Comparison of ENCODE assay signal across 26 cellular contexts in genomic region chr4:150699599-150699998, GRCh38.
DNase-seq lines count a peak whose midpoint lies in the region; ATAC-seq, FAIRE-seq and TF ChIP-seq lines count a peak whose summit lies in the region.
"Had no signal": no experiment of that assay in that cellular context is flagged by ENCODE, and none has a peak within 500 bp of the region (broad histone marks: within the 10 kb centered on the region; RNA-seq: fewer than 3 reads in every experiment).

No MANE protein-coding gene starts in this region.

- H3K9me3 ChIP-seq in right lobe of liver (no peaks in the 10 kb centered on the region), HepG2 (ENCODE audit: low read length) (no peaks in the 10 kb centered on the region), K562 (replicated peaks; ENCODE audit: control insufficient read depth, insufficient read depth, low read depth, low read length) (no peaks in the 10 kb centered on the region), sigmoid colon (no peaks in the 10 kb centered on the region)
- H3K9me3 ChIP-seq: BLaER1 treated with 17β-estradiol and CSF1 and Interleukin-3, amounts not matched to agents 10 nM and 100 nM; Caco-2 had no signal

- in situ Hi-C loops in HepG2 (cut with HindIII; ENCODE audit: extremely low pct_ligation_motif_present, low pct_unique_long_range_greater_than_20kb) (no loop called here), K562 (cut with MboI) (no loop called here)

- CTCF ChIA-PET in HepG2 (lab: Yijun Ruan, JAX; ENCODE audit: low intra/inter-chr PET ratio, low total read pairs) (no interaction called here), K562 (lab: Yijun Ruan, JAX; ENCODE audit: low intra/inter-chr PET ratio) (no interaction called here)

- TF ChIP-seq EP300 in HepG2 (IDR thresholded peaks at IDR 0.05; ENCODE audit: low read depth in 2 of 2, low read length in 2 of 2) (no peak), HepG2 (CRISPR knock-in tag; IDR thresholded peaks at IDR 0.05; ENCODE audit: borderline replicate concordance) (no peak), K562 (IDR thresholded peaks at IDR 0.05; ENCODE audit: low read length) (no peak), sigmoid colon (IDR thresholded peaks at IDR 0.05) (no peak)

- H2AFZ ChIP-seq in HepG2 (ENCODE audit: low read length) (no peak overlapping the region), K562 (ENCODE audit: low read depth, low read length) (no peak overlapping the region)

- BruUV-seq in HepG2 (replicated peaks; lab: Mats Ljungman, UMichigan) (no TSS peak), K562 (replicated peaks; lab: Mats Ljungman, UMichigan) (no TSS peak)

- POLR2A ChIA-PET in HepG2 (lab: Yijun Ruan, JAX) (no interaction called here), K562 (lab: Yijun Ruan, JAX) (interaction anchor here (1.6 kb wide), 1 partner anchor 11 kb away, joined by 6 read pairs; no protein-coding TSS in a partner anchor)

- no peak for TF ChIP-seq POLR2A in right lobe of liver (IDR thresholded peaks at IDR 0.05)
- no peak for TF ChIP-seq POLR2A in HepG2 (IDR thresholded peaks at IDR 0.05; ENCODE audit: insufficient read depth in 1 of 2, low read depth in 2 of 2, low read length in 2 of 2)
- TF ChIP-seq POLR2A in K562 (conservative IDR thresholded peaks at IDR 0.05), result no peak
- no peak for TF ChIP-seq POLR2A in sigmoid colon (IDR thresholded peaks at IDR 0.05)

- H3K79me2 ChIP-seq in HepG2 (ENCODE audit: insufficient read depth, low read length), result no peaks in the 10 kb centered on the region
- H3K79me2 ChIP-seq in K562 (ENCODE audit: control insufficient read depth, insufficient read depth, low read length), result no peaks in the 10 kb centered on the region

- FAIRE-seq in HepG2 (lab: Jason Lieb, UNC), result no peak
- FAIRE-seq in K562 (lab: Jason Lieb, UNC), result no peak
- FAIRE-seq: GM12891, H54 had no signal

- H3K4me2 ChIP-seq in HepG2 (ENCODE audit: low read depth, low read length), result no peak overlapping the region
- no peak overlapping the region for H3K4me2 ChIP-seq in K562 (ENCODE audit: insufficient read depth, low read length)
- H3K4me2 ChIP-seq: BLaER1 treated with 17β-estradiol and CSF1 and Interleukin-3, amounts not matched to agents 10 nM and 100 nM; KMS-11 had no signal

- intact Hi-C loops in right lobe of liver (cut with DNase I) (no loop called here), HepG2 (cut with micrococcal nuclease; ENCODE audit: unreplicated experiment) (no loop called here), K562 (cut with micrococcal nuclease) (no loop called here), sigmoid colon (cut with DNase I) (no loop called here)

- H3K36me3 ChIP-seq in right lobe of liver (no peaks in the 10 kb centered on the region), HepG2 (replicated peaks in 1 of 2; ENCODE audit: control insufficient read depth in 1 of 2, insufficient read depth in 2 of 2, low read length in 2 of 2) (no peaks in the 10 kb centered on the region; a peak in 1 of 5 replicates), K562 (ENCODE audit: control insufficient read depth, insufficient read depth, low read length) (no peaks in the 10 kb centered on the region), sigmoid colon (no peaks in the 10 kb centered on the region)
- H3K36me3 ChIP-seq: BLaER1 treated with 17β-estradiol and CSF1 and Interleukin-3, amounts not matched to agents 10 nM and 100 nM had no signal

- DNase-seq in right lobe of liver, result no peak
- DNase-seq in HepG2 (ENCODE audit: low spot score), result no peak
- no peak for DNase-seq in K562 (ENCODE audit: extremely low read depth in 1 of 4, low spot score in 3 of 4)
- DNase-seq in kidney tubule cell (ENCODE audit: low spot score), result peak; percentile 36
- DNase-seq in amygdala (lab: John Stamatoyannopoulos, UW), result no peak
- no peak for DNase-seq in iPS-NIHi11 (ENCODE audit: low spot score)
- DNase-seq in sigmoid colon, result no peak
- DNase-seq: 8988T; Caco-2; CD4-positive, alpha-beta memory T cell; DMS 273 treated with DMSO at 0.1 percent for 48 hours; DMS79 treated with DMSO at 0.1 percent for 48 hours; NCI-H1105; NCI-H146; NCI-H2029; NCI-H345; NCI-H524; NCI-H774; NK-92 treated with Interleukin-12 subunit alpha and Interleukin-12 subunit beta, amount 100 ng/mL, for 24 hours had no signal

- no peaks in the 10 kb centered on the region for H3K4me1 ChIP-seq in right lobe of liver
- H3K4me1 ChIP-seq in HepG2 (ENCODE audit: insufficient read depth, low read length), result no peaks in the 10 kb centered on the region
- H3K4me1 ChIP-seq in K562 (replicated peaks in 1 of 2; ENCODE audit: control insufficient read depth in 2 of 2, insufficient read depth in 2 of 2, low read length in 2 of 2), result no peaks in the 10 kb centered on the region
- no peaks in the 10 kb centered on the region for H3K4me1 ChIP-seq in sigmoid colon
- H3K4me1 ChIP-seq: BLaER1 treated with 17β-estradiol and CSF1 and Interleukin-3, amounts not matched to agents 10 nM and 100 nM; Caco-2 had no signal

- ATAC-seq in right lobe of liver (peak in 3 of 4 donors; percentile 27 to 97 (median 72)), HepG2 (no peak), K562 (no peak), HG02763 (IDR thresholded peaks at IDR 0.05; ENCODE audit: unreplicated experiment) (no peak)
- ATAC-seq: Panc1, SK-N-SH treated with all-trans-retinoic acid at 6 μM for 48 hours had no signal

- H4K20me1 ChIP-seq in HepG2 (ENCODE audit: insufficient read depth, low read length) (no peaks in the 10 kb centered on the region), K562 (replicated peaks; ENCODE audit: control insufficient read depth, insufficient read depth, low read length) (no peaks in the 10 kb centered on the region)
- H4K20me1 ChIP-seq: BLaER1 treated with 17β-estradiol and CSF1 and Interleukin-3, amounts not matched to agents 10 nM and 100 nM had no signal

- no peak for TF ChIP-seq RAD21 in HepG2 (CRISPR knock-in tag; IDR thresholded peaks at IDR 0.05)
- no peak for TF ChIP-seq RAD21 in K562 (CRISPR knock-in tag; conservative IDR thresholded peaks at IDR 0.05 in 1 of 2, IDR thresholded peaks at IDR 0.05 in 1 of 2)

- no peak for TF ChIP-seq CTCF in right lobe of liver (IDR thresholded peaks at IDR 0.05)
- TF ChIP-seq CTCF in HepG2 (CRISPR knock-in tag; IDR thresholded peaks at IDR 0.05), result no peak
- no peak for TF ChIP-seq CTCF in K562 (IDR thresholded peaks at IDR 0.05 in 2 of 3, conservative IDR thresholded peaks at IDR 0.05 in 1 of 3; ENCODE audit: insufficient read depth in 2 of 3, low read depth in 1 of 3, low read length in 3 of 3)
- no peak for TF ChIP-seq CTCF in sigmoid colon (IDR thresholded peaks at IDR 0.05)

- no peaks in the 10 kb centered on the region for H3K9me1 ChIP-seq in K562 (ENCODE audit: control insufficient read depth, insufficient read depth, low read length)

- H3K9ac ChIP-seq in HepG2 (ENCODE audit: insufficient read depth, low read depth, low read length), result no peak overlapping the region
- H3K9ac ChIP-seq in K562 (ENCODE audit: insufficient read depth in 1 of 2, low read depth in 2 of 2, low read length in 2 of 2), result no peak overlapping the region
- H3K9ac ChIP-seq: BLaER1 treated with 17β-estradiol and CSF1 and Interleukin-3, amounts not matched to agents 10 nM and 100 nM; KMS-11 had no signal

- H3K27me3 ChIP-seq in right lobe of liver (no peaks in the 10 kb centered on the region), HepG2 (ENCODE audit: control insufficient read depth in 1 of 2, insufficient read depth in 2 of 2, low read length in 2 of 2) (no peaks in the 10 kb centered on the region), K562 (ENCODE audit: control insufficient read depth in 2 of 2, insufficient read depth in 2 of 2, low read length in 2 of 2) (no peaks in the 10 kb centered on the region), sigmoid colon (no peaks in the 10 kb centered on the region)
- H3K27me3 ChIP-seq: BLaER1 treated with 17β-estradiol and CSF1 and Interleukin-3, amounts not matched to agents 10 nM and 100 nM had no signal

- H3K27ac ChIP-seq in right lobe of liver (no peak overlapping the region), HepG2 (ENCODE audit: extremely low read length, insufficient read depth, low read length) (no peak overlapping the region), K562 (ENCODE audit: extremely low read depth, low read depth, low read length) (no peak overlapping the region), sigmoid colon (no peak overlapping the region)
- H3K27ac ChIP-seq: BLaER1 treated with 17β-estradiol and CSF1 and Interleukin-3, amounts not matched to agents 10 nM and 100 nM; KMS-11 had no signal

- no peak overlapping the region for H3K4me3 ChIP-seq in right lobe of liver
- H3K4me3 ChIP-seq in HepG2 (replicated peaks in 1 of 3; ENCODE audit: insufficient read depth in 1 of 3, low read depth in 2 of 3, low read length in 3 of 3), result no peak overlapping the region
- no peak overlapping the region for H3K4me3 ChIP-seq in K562
- no peak overlapping the region for H3K4me3 ChIP-seq in sigmoid colon
- H3K4me3 ChIP-seq: BLaER1 treated with 17β-estradiol and CSF1 and Interleukin-3, amounts not matched to agents 10 nM and 100 nM had no signal

TF ChIP-seq in HepG2, 621 proteins besides CTCF, POLR2A, EP300 and RAD21 (continues in another document):
- TF ChIP-seq WIZ (CRISPR knock-in tag; IDR thresholded peaks at IDR 0.05), result no peak
- no peak for TF ChIP-seq ZFP37 (CRISPR knock-in tag; IDR thresholded peaks at IDR 0.05; ENCODE audit: borderline replicate concordance)

TF ChIP-seq in K562, 482 proteins besides CTCF, POLR2A, EP300 and RAD21:
- TF ChIP-seq ILF3 (IDR thresholded peaks at IDR 0.05; ENCODE audit: borderline replicate concordance) (no peak), HMBOX1 (IDR thresholded peaks at IDR 0.05) (peak; percentile 23; the same call in 1 of the 2 replicates)

Comparison
In these comparisons a context has a peak if more than half of its experiments do, and no peak if none do; other contexts are left out.
1. ATAC-seq: peak in right lobe of liver (3 of 4); none in HepG2 (single experiment), K562 (single experiment) and HG02763 (single experiment).